ENCODE assay signal across 18 cellular contexts in genomic region chr12:68521848-68522502, GRCh38.
DNase-seq lines count a peak whose midpoint lies in the region; ATAC-seq and TF ChIP-seq lines count a peak whose summit lies in the region.
"Had no signal": no experiment of that assay in that cellular context is flagged by ENCODE, and none has a peak within 500 bp of the region (broad histone marks: within the 10 kb centered on the region; RNA-seq: fewer than 3 reads in every experiment).

No MANE protein-coding gene starts in this region.

- H3K4me2 ChIP-seq in SK-N-SH, result peak overlapping the region; percentile 67

- no peaks in the 10 kb centered on the region for H3K27me3 Mint-ChIP-seq in osteocyte (ENCODE audit: unreplicated experiment)
- H3K27me3 Mint-ChIP-seq in activated T-cell treated with anti-CD3 and anti-CD28 coated beads, Interleukin-2, amount 50 U/mL, for 72 hours (ENCODE audit: low read depth), result no peaks in the 10 kb centered on the region
- H3K27me3 Mint-ChIP-seq: effector memory CD8-positive, alpha-beta T cell; T-cell had no signal

- no peaks in the 10 kb centered on the region for H3K27me3 ChIP-seq in SK-N-SH (ENCODE audit: insufficient read depth)
- H3K27me3 ChIP-seq in right lobe of liver, result no peaks in the 10 kb centered on the region
- no peaks in the 10 kb centered on the region for H3K27me3 ChIP-seq in transverse colon
- H3K27me3 ChIP-seq: BE2C, stomach had no signal

- TF ChIP-seq EP300 in SK-N-SH (IDR thresholded peaks at IDR 0.05; ENCODE audit: borderline replicate concordance in 1 of 2, low read depth in 1 of 2, low read length in 1 of 2) (no peak), transverse colon (IDR thresholded peaks at IDR 0.05; ENCODE audit: low read depth) (no peak)

- H3K36me3 ChIP-seq in SK-N-SH (replicated peaks in 1 of 2; ENCODE audit: control insufficient read depth in 1 of 2, insufficient read depth in 2 of 2, low read length in 1 of 2), result no peaks in the 10 kb centered on the region
- H3K36me3 ChIP-seq in right lobe of liver, result no peaks in the 10 kb centered on the region
- no peaks in the 10 kb centered on the region for H3K36me3 ChIP-seq in transverse colon
- H3K36me3 ChIP-seq: BE2C, stomach had no signal

- ATAC-seq in HG03521 (IDR thresholded peaks at IDR 0.05; ENCODE audit: unreplicated experiment) (no peak), right lobe of liver (no peak)
- ATAC-seq in activated T-cell treated with anti-CD3 and anti-CD28 coated beads, Interleukin-2, amount 50 U/mL, for 72 hours (replicated peaks in 1 of 2), result no peak
- ATAC-seq: effector memory CD8-positive, alpha-beta T cell; T-cell had no signal

- TF ChIP-seq CTCF in SK-N-SH (IDR thresholded peaks at IDR 0.05), result no peak
- TF ChIP-seq CTCF in osteocyte (IDR thresholded peaks at IDR 0.05), result no peak
- TF ChIP-seq CTCF in right lobe of liver (IDR thresholded peaks at IDR 0.05), result no peak
- no peak for TF ChIP-seq CTCF in transverse colon (IDR thresholded peaks at IDR 0.05)

- WGBS in SK-N-SH (ENCODE audit: low lambda C conversion rate), result 48% methylated on average over 5 of the region's 5 CpGs
- WGBS in right lobe of liver (ENCODE audit: insufficient coverage, low coverage, low lambda C conversion rate, missing lambda C conversion rate), result 74% methylated on average over 5 of the region's 5 CpGs
- WGBS in transverse colon (ENCODE audit: low coverage in 1 of 2), 2 donors, result 82 to 89% methylated on average over 5 of the region's 5 CpGs

- H3K9me3 ChIP-seq in SK-N-SH (no peaks in the 10 kb centered on the region), right lobe of liver (no peaks in the 10 kb centered on the region), transverse colon (no peaks in the 10 kb centered on the region)
- H3K9me3 ChIP-seq: BE2C, stomach had no signal

- H3K4me3 Mint-ChIP-seq in osteocyte (ENCODE audit: unreplicated experiment), result no peak overlapping the region
- H3K4me3 Mint-ChIP-seq in activated T-cell treated with anti-CD3 and anti-CD28 coated beads, Interleukin-2, amount 50 U/mL, for 72 hours, result no peak overlapping the region
- H3K4me3 Mint-ChIP-seq: activated naive CD4-positive, alpha-beta T cell treated with anti-CD3 and anti-CD28 coated beads, Interleukin-2, amount 10 ng/mL, durations not matched to agents 7 days and 5 days; effector memory CD8-positive, alpha-beta T cell; T-cell had no signal

- H3K4me1 ChIP-seq in SK-N-SH (ENCODE audit: control insufficient read depth in 1 of 2, insufficient read depth in 2 of 2, low read depth in 1 of 2, low read length in 1 of 2) (peaks cover 6 to 18% of the 10 kb centered on the region in 2 experiments; a peak in 3 of 4 replicates), right lobe of liver (no peaks in the 10 kb centered on the region), transverse colon (no peaks in the 10 kb centered on the region)
- H3K4me1 ChIP-seq: BE2C, stomach had no signal

- peak overlapping the region; percentile 88 for H3K9ac ChIP-seq in SK-N-SH

- POLR2A ChIA-PET in SK-N-SH (lab: Yijun Ruan, JAX), result interaction anchor here (0.7 kb wide), 1 partner anchor 96 kb away, joined by 4 read pairs; no protein-coding TSS in a partner anchor

- intact Hi-C loops in right lobe of liver (cut with DNase I), result no loop called here
- intact Hi-C loops in transverse colon (cut with DNase I; ENCODE audit: low total_unique reads), result no loop called here

- no peaks in the 10 kb centered on the region for H4K20me1 ChIP-seq in SK-N-SH (ENCODE audit: insufficient read depth)

- H3K9me3 Mint-ChIP-seq in osteocyte (ENCODE audit: unreplicated experiment), result no peaks in the 10 kb centered on the region
- no peaks in the 10 kb centered on the region for H3K9me3 Mint-ChIP-seq in activated T-cell treated with anti-CD3 and anti-CD28 coated beads, Interleukin-2, amount 50 U/mL, for 72 hours
- H3K9me3 Mint-ChIP-seq: activated naive CD4-positive, alpha-beta T cell treated with anti-CD3 and anti-CD28 coated beads, Interleukin-2, amount 10 ng/mL, durations not matched to agents 7 days and 5 days; effector memory CD8-positive, alpha-beta T cell; T-cell had no signal

- peak overlapping the region; percentile 76 for H2AFZ ChIP-seq in SK-N-SH (ENCODE audit: low read depth)

- H3K4me3 ChIP-seq in SK-N-SH (ENCODE audit: low read depth in 2 of 2, low read length in 1 of 2), result peak overlapping the region in 1 of 2 experiments; percentile 25; a peak in 2 of 4 replicates
- no peak overlapping the region for H3K4me3 ChIP-seq in right lobe of liver
- no peak overlapping the region for H3K4me3 ChIP-seq in transverse colon
- H3K4me3 ChIP-seq: lung, stomach had no signal

- CTCF ChIA-PET in SK-N-SH (lab: Yijun Ruan, JAX), result interaction anchor here (1.2 kb wide), 1 partner anchor 10 kb away, joined by 3 read pairs; no protein-coding TSS in a partner anchor

- peaks cover 39% of the 10 kb centered on the region for H3K4me1 Mint-ChIP-seq in osteocyte (ENCODE audit: unreplicated experiment)
- peaks cover 15% of the 10 kb centered on the region for H3K4me1 Mint-ChIP-seq in activated T-cell treated with anti-CD3 and anti-CD28 coated beads, Interleukin-2, amount 50 U/mL, for 72 hours (ENCODE audit: low read depth)
- H3K4me1 Mint-ChIP-seq: activated naive CD4-positive, alpha-beta T cell treated with anti-CD3 and anti-CD28 coated beads, Interleukin-2, amount 10 ng/mL, durations not matched to agents 7 days and 5 days had no signal

- no peak for TF ChIP-seq RAD21 in SK-N-SH (IDR thresholded peaks at IDR 0.05; ENCODE audit: low read length)

- H3K9me2 ChIP-seq in SK-N-SH, result no peaks in the 10 kb centered on the region

- H3K27ac ChIP-seq in SK-N-SH (ENCODE audit: low read depth in 2 of 2, low read length in 1 of 2), result peak overlapping the region; percentile 91 to 100
- H3K27ac ChIP-seq in right lobe of liver, result peak overlapping the region in 1 of 3 donors; percentile 17
- H3K27ac ChIP-seq in transverse colon, result no peak overlapping the region

- no peaks in the 10 kb centered on the region for H3K79me2 ChIP-seq in SK-N-SH (ENCODE audit: insufficient read depth)

- peaks cover 32% of the 10 kb centered on the region for H3F3A ChIP-seq in SK-N-SH (replicated peaks; ENCODE audit: insufficient read depth)

- peak; percentile 18 for DNase-seq in EL
- DNase-seq in SK-N-SH, result no peak
- peak; percentile 78 for DNase-seq in fibroblast of gingiva (ENCODE audit: low read depth)
- DNase-seq in osteocyte (ENCODE audit: extremely low spot score, unreplicated experiment), result no peak
- DNase-seq in activated T-cell treated with anti-CD3 and anti-CD28 coated beads, Interleukin-2, amount 50 U/mL, for 72 hours, result no peak
- no peak for DNase-seq in right lobe of liver
- no peak for DNase-seq in transverse colon
- DNase-seq: activated CD4-positive, CD25-positive, alpha-beta regulatory T cell treated with anti-CD3 and anti-CD28 coated beads, Interleukin-2, amount 50 U/mL, for 72 hours; activated CD8-positive, alpha-beta memory T cell treated with anti-CD3 and anti-CD28 coated beads, Interleukin-2, amount 50 U/mL, for 48 hours; activated naive CD4-positive, alpha-beta T cell treated with anti-CD3 and anti-CD28 coated beads, Interleukin-2, amount 10 ng/mL, durations not matched to agents 7 days and 5 days; BE2C; effector memory CD8-positive, alpha-beta T cell; hypothalamus; NCI-H1694; stomach; T-cell had no signal

- H3K36me3 Mint-ChIP-seq in osteocyte (ENCODE audit: unreplicated experiment), result no peaks in the 10 kb centered on the region
- H3K36me3 Mint-ChIP-seq in activated T-cell treated with anti-CD3 and anti-CD28 coated beads, Interleukin-2, amount 50 U/mL, for 72 hours (ENCODE audit: insufficient read depth in 2 of 2), result no peaks in the 10 kb centered on the region
- H3K36me3 Mint-ChIP-seq: activated naive CD4-positive, alpha-beta T cell treated with anti-CD3 and anti-CD28 coated beads, Interleukin-2, amount 10 ng/mL, durations not matched to agents 7 days and 5 days; T-cell had no signal

- TF ChIP-seq POLR2A in right lobe of liver (IDR thresholded peaks at IDR 0.05), result no peak
- TF ChIP-seq POLR2A in transverse colon (IDR thresholded peaks at IDR 0.05), result no peak

- in situ Hi-C loops in transverse colon (cut with MboI; ENCODE audit: low pct_ligation_motif_present in 1 of 4, low pct_unique_long_range_greater_than_20kb in 1 of 4, low sequenced_read_pairs in 3 of 4), result no loop called here

- peak overlapping the region; percentile 96 for H3K27ac Mint-ChIP-seq in osteocyte (ENCODE audit: unreplicated experiment)
- no peak overlapping the region for H3K27ac Mint-ChIP-seq in activated T-cell treated with anti-CD3 and anti-CD28 coated beads, Interleukin-2, amount 50 U/mL, for 72 hours
- H3K27ac Mint-ChIP-seq: activated naive CD4-positive, alpha-beta T cell treated with anti-CD3 and anti-CD28 coated beads, Interleukin-2, amount 10 ng/mL, durations not matched to agents 7 days and 5 days; effector memory CD8-positive, alpha-beta T cell; T-cell had no signal

TF ChIP-seq in SK-N-SH, 30 proteins besides CTCF, POLR2A, EP300 and RAD21:
- TF ChIP-seq TCF12 (IDR thresholded peaks at IDR 0.05) (0 out of 2 replicates have a peak, but pooled peaks have one; percentile 18), JUND (IDR thresholded peaks at IDR 0.05) (no peak)

Comparison
In these comparisons a context has a peak if more than half of its experiments do, and no peak if none do; other contexts are left out.
1. DNase-seq: peak in EL (single experiment) and fibroblast of gingiva (single experiment); none in SK-N-SH (single experiment), osteocyte (single experiment), activated T-cell treated with anti-CD3 and anti-CD28 coated beads, Interleukin-2, amount 50 U/mL, for 72 hours (0 of 2), right lobe of liver (0 of 3) and transverse colon (single experiment).
2. H3K27ac ChIP-seq: peak in SK-N-SH (2 of 2); none in transverse colon (0 of 4).